In the genomic region with DNA sequence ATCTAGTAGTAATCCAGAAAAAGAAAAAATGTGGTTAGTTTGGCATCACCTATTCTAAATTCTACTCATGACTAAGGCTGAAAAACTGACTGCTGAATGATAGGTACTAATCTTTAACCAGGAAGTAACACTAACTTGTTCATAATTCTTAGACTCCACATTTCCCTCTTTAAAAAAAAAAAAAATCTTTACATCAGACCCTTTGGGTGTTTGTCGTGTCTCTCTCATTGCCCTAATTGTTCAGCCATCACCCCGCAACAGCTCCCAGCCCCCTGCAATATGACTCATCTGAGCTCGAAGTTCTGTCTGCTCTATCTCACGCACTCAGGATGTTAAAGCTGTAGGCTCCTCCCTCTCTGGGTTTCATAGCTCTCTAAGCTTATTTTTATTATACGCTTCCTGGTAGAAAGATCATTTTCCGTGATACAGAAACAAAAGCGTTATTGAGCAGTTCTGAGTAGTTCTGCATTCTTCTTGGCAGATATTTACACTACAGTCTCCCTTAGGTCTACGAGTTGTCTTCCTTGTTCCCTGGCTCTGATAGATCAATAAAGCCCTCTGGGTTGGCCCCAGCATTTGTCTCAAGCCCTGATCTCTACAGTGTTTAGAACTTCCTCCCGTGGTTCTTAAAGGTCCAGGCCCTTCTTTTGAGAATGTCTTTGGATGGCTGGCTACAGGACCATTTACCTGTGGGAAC, we compare ENCODE assay signal across 8 cellular contexts.
DNase-seq lines count a peak whose midpoint lies in the region; ATAC-seq, FAIRE-seq and TF ChIP-seq lines count a peak whose summit lies in the region.

No MANE protein-coding gene starts in this region.

- ATAC-seq in CD4-positive, CD25-positive, alpha-beta regulatory T cell (ENCODE audit: low read depth in 2 of 2) = peak; percentile 99
- ATAC-seq in GM19468 (IDR thresholded peaks at IDR 0.05; ENCODE audit: extremely low read depth, unreplicated experiment) = peak; percentile 94

- peaks cover 0 to 3% (median 0%) of the 10 kb centered on the region in 7 donors for H3K9me3 Mint-ChIP-seq in CD4-positive, CD25-positive, alpha-beta regulatory T cell
- H3K9me3 Mint-ChIP-seq in progenitor cell of endocrine pancreas (ENCODE audit: low read depth) = peaks cover 3% of the 10 kb centered on the region

- no peak for FAIRE-seq in urothelium cell line (lab: Jason Lieb, UNC)

- peak overlapping the region; percentile 90 for H3K4me3 ChIP-seq in CD4-positive, CD25-positive, alpha-beta regulatory T cell (ENCODE audit: low read depth, low read length)
- no peak overlapping the region for H3K4me3 ChIP-seq in colonic mucosa

- peaks cover 4% of the 10 kb centered on the region for H3K27me3 Mint-ChIP-seq in CD4-positive, CD25-positive, alpha-beta regulatory T cell
- peaks cover 11% of the 10 kb centered on the region for H3K27me3 Mint-ChIP-seq in progenitor cell of endocrine pancreas

- no peaks in the 10 kb centered on the region for H3K9me3 ChIP-seq in CD4-positive, CD25-positive, alpha-beta regulatory T cell (ENCODE audit: control insufficient read depth in 2 of 2, low read length in 2 of 2)
- no peaks in the 10 kb centered on the region for H3K9me3 ChIP-seq in colonic mucosa

- no peaks in the 10 kb centered on the region for H3K36me3 Mint-ChIP-seq in CD4-positive, CD25-positive, alpha-beta regulatory T cell
- no peaks in the 10 kb centered on the region for H3K36me3 Mint-ChIP-seq in progenitor cell of endocrine pancreas (ENCODE audit: insufficient read depth)

- no peaks in the 10 kb centered on the region for H3K27me3 ChIP-seq in CD4-positive, CD25-positive, alpha-beta regulatory T cell (ENCODE audit: control insufficient read depth, insufficient read depth, low read length)
- H3K27me3 ChIP-seq in colonic mucosa = no peaks in the 10 kb centered on the region

- H3K4me1 Mint-ChIP-seq in CD4-positive, CD25-positive, alpha-beta regulatory T cell = peaks cover 13 to 38% (median 29%) of the 10 kb centered on the region in 4 donors
- peaks cover 14% of the 10 kb centered on the region for H3K4me1 Mint-ChIP-seq in progenitor cell of endocrine pancreas (ENCODE audit: low read depth)

- H3K27ac ChIP-seq in CD4-positive, CD25-positive, alpha-beta regulatory T cell (ENCODE audit: insufficient read depth, low read length, poor library complexity, severe bottlenecking) = peak overlapping the region; percentile 85
- peak overlapping the region; percentile 78 for H3K27ac ChIP-seq in colonic mucosa

- TF ChIP-seq CTCF in colonic mucosa (IDR thresholded peaks at IDR 0.05) (no peak), progenitor cell of endocrine pancreas (IDR thresholded peaks at IDR 0.05; ENCODE audit: unreplicated experiment) (no peak)

- H3K27ac Mint-ChIP-seq in CD4-positive, CD25-positive, alpha-beta regulatory T cell = peak overlapping the region; percentile 94 to 96 (median 95)
- H3K27ac Mint-ChIP-seq in progenitor cell of endocrine pancreas = peak overlapping the region; percentile 17

- peak; percentile 55 to 97 (median 76) for DNase-seq in CD4-positive, CD25-positive, alpha-beta regulatory T cell
- DNase-seq in HPDE6-E6E7 (ENCODE audit: extremely low spot score) = peak; percentile 52
- DNase-seq in activated CD4-positive, CD25-positive, alpha-beta regulatory T cell treated with anti-CD3 and anti-CD28 coated beads, Interleukin-2, amount 50 U/mL, for 72 hours = peak; percentile 55
- DNase-seq in colonic mucosa = peak; percentile 76
- DNase-seq in progenitor cell of endocrine pancreas (ENCODE audit: low spot score, unreplicated experiment) = no peak
- peak; percentile 44 for DNase-seq in urothelium cell line (ENCODE audit: low spot score)
- DNase-seq in D341Med (ENCODE audit: low spot score) = no peak

- H3K36me3 ChIP-seq in CD4-positive, CD25-positive, alpha-beta regulatory T cell (ENCODE audit: control insufficient read depth, insufficient read depth, low read length) = no peaks in the 10 kb centered on the region
- H3K36me3 ChIP-seq in colonic mucosa = no peaks in the 10 kb centered on the region

- H3K9ac ChIP-seq in colonic mucosa (ENCODE audit: low read depth in 2 of 2, low read length in 2 of 2) = peak overlapping the region in 1 of 2 donors; percentile 36

- intact Hi-C loops in colonic mucosa (cut with DNase I) = no loop called here

- peaks cover 16% of the 10 kb centered on the region for H3K4me1 ChIP-seq in CD4-positive, CD25-positive, alpha-beta regulatory T cell (ENCODE audit: control insufficient read depth, insufficient read depth, low read length, poor library complexity, severe bottlenecking)
- H3K4me1 ChIP-seq in colonic mucosa = no peaks in the 10 kb centered on the region

- H3K4me3 Mint-ChIP-seq in CD4-positive, CD25-positive, alpha-beta regulatory T cell = peak overlapping the region; percentile 64 to 86 (median 80)
- H3K4me3 Mint-ChIP-seq in progenitor cell of endocrine pancreas (ENCODE audit: low read depth) = no peak overlapping the region

Comparison
In these comparisons a context has a peak if more than half of its experiments do, and no peak if none do; other contexts are left out.
1. DNase-seq: peak in CD4-positive, CD25-positive, alpha-beta regulatory T cell (3 of 3), HPDE6-E6E7 (single experiment), activated CD4-positive, CD25-positive, alpha-beta regulatory T cell treated with anti-CD3 and anti-CD28 coated beads, Interleukin-2, amount 50 U/mL, for 72 hours (single experiment), colonic mucosa (single experiment) and urothelium cell line (single experiment); none in progenitor cell of endocrine pancreas (single experiment) and D341Med (single experiment).